8 cellular contexts compared by ENCODE assay signal in genomic region chr16:51151435-51151950, GRCh38. TPM values are rescaled to one million over a fixed set of nuclear protein-coding genes. Genes with fewer than 3 reads are reported as not detected.
A peak's percentile ranks its signal among the peaks of the same experiment; 100 is the strongest.
DNase-seq lines count a peak whose midpoint lies in the region; ATAC-seq and TF ChIP-seq lines count a peak whose summit lies in the region.

No MANE protein-coding gene starts in this region.

- peaks cover 2% of the 10 kb centered on the region for H3K36me3 Mint-ChIP-seq in activated CD8-positive, alpha-beta T cell treated with anti-CD3 and anti-CD28 coated beads for 36 hours (ENCODE audit: low read depth)

- H3K27me3 Mint-ChIP-seq in activated CD8-positive, alpha-beta T cell treated with anti-CD3 and anti-CD28 coated beads for 36 hours: peaks cover 63% of the 10 kb centered on the region

- intact Hi-C loops in activated CD8-positive, alpha-beta T cell treated with anti-CD3 and anti-CD28 coated beads for 36 hours (cut with micrococcal nuclease): no loop called here

- no peak overlapping the region for H3K4me3 Mint-ChIP-seq in activated CD8-positive, alpha-beta T cell treated with anti-CD3 and anti-CD28 coated beads for 36 hours

- TF ChIP-seq CTCF in activated CD8-positive, alpha-beta T cell treated with anti-CD3 and anti-CD28 coated beads for 36 hours (IDR thresholded peaks at IDR 0.05): no peak

- DNase-seq in Ammon's horn (ENCODE audit: low spot score): peak; percentile 84
- peak; percentile 44 for DNase-seq in NCI-H1694 (lab: John Stamatoyannopoulos, UW)
- DNase-seq in dedifferentiated amniotic fluid mesenchymal stem cell (ENCODE audit: extremely low spot score): peak; percentile 20
- DNase-seq in medulla oblongata (ENCODE audit: extremely low spot score): peak; percentile 91
- no peak for DNase-seq in activated CD8-positive, alpha-beta T cell treated with anti-CD3 and anti-CD28 coated beads for 36 hours
- DNase-seq in CD1c-positive myeloid dendritic cell (ENCODE audit: extremely low spot score): no peak

- H3K9me3 Mint-ChIP-seq in activated CD8-positive, alpha-beta T cell treated with anti-CD3 and anti-CD28 coated beads for 36 hours: peaks cover 4% of the 10 kb centered on the region

- POLR2A ChIA-PET in activated CD8-positive, alpha-beta T cell treated with anti-CD3 and anti-CD28 coated beads for 36 hours (lab: Charles Lee): no interaction called here

- ATAC-seq in GM18517 (IDR thresholded peaks at IDR 0.05; ENCODE audit: unreplicated experiment): no peak
- ATAC-seq in activated CD8-positive, alpha-beta T cell treated with anti-CD3 and anti-CD28 coated beads for 36 hours: no peak
- ATAC-seq in activated CD4-positive, CD25-positive, alpha-beta regulatory T cell treated with anti-CD3 and anti-CD28 coated beads, Interleukin-2, amount 50 U/mL, for 24 hours: no peak

- CTCF ChIA-PET in activated CD8-positive, alpha-beta T cell treated with anti-CD3 and anti-CD28 coated beads for 36 hours (lab: Charles Lee): no interaction called here

- H3K27ac Mint-ChIP-seq in activated CD8-positive, alpha-beta T cell treated with anti-CD3 and anti-CD28 coated beads for 36 hours: no peak overlapping the region

- H3K4me1 Mint-ChIP-seq in activated CD8-positive, alpha-beta T cell treated with anti-CD3 and anti-CD28 coated beads for 36 hours (ENCODE audit: low read depth): peaks cover 7% of the 10 kb centered on the region

RNA-seq across cellular contexts. Expression of gene SALL1, which starts 0.4 kb away (rescaled TPM):
- not detected for total RNA-seq in activated CD8-positive, alpha-beta T cell treated with anti-CD3 and anti-CD28 coated beads for 36 hours

Comparison
In these comparisons a context has a peak if more than half of its experiments do, and no peak if none do; other contexts are left out.
1. DNase-seq: peak in Ammon's horn (single experiment), NCI-H1694 (single experiment), dedifferentiated amniotic fluid mesenchymal stem cell (single experiment) and medulla oblongata (single experiment); none in activated CD8-positive, alpha-beta T cell treated with anti-CD3 and anti-CD28 coated beads for 36 hours (single experiment) and CD1c-positive myeloid dendritic cell (single experiment).